ENCODE assay signal across 26 cellular contexts in genomic region chr12:49984960-49985359, GRCh38. TPM values are rescaled to one million over a fixed set of nuclear protein-coding genes. Genes with fewer than 3 reads are reported as not detected.
"Had no signal": no experiment of that assay in that cellular context is flagged by ENCODE, and none has a peak within 500 bp of the region (broad histone marks: within the 10 kb centered on the region; RNA-seq: fewer than 3 reads in every experiment).

No MANE protein-coding gene starts in this region.

- H3K27ac Mint-ChIP-seq: activated CD4-positive, alpha-beta memory T cell treated with anti-CD3 and anti-CD28 coated beads for 36 hours; activated naive CD4-positive, alpha-beta T cell treated with anti-CD3 and anti-CD28 coated beads, Interleukin-2, amount 10 ng/mL, durations not matched to agents 7 days and 5 days; activated T-cell treated with anti-CD3 and anti-CD28 coated beads, Interleukin-2, amount 50 U/mL, for 72 hours; effector memory CD8-positive, alpha-beta T cell; stimulated activated memory B cell treated with anti-CD40 and anti-IgM and Interleukin-4, amounts not matched to agents 10 μg/mL and 1 μg/mL and 100 μg/mL, for 72 hours; T-helper 1 cell treated with Interleukin-12 subunit alpha and Interleukin-12 subunit beta and Interleukin-4 antibody, amounts not matched to agents 30 μg/mL and 1 μg/mL, for 36 hours had no signal

- H3K9me3 ChIP-seq: esophagus squamous epithelium, gastrocnemius medialis, mucosa of descending colon, right lobe of liver, transverse colon had no signal

- H3K4me3 ChIP-seq: dorsolateral prefrontal cortex, esophagus squamous epithelium, gastrocnemius medialis, mucosa of descending colon, right lobe of liver, skin epidermis, transverse colon had no signal

- H3K4me3 Mint-ChIP-seq: activated CD4-positive, alpha-beta memory T cell treated with anti-CD3 and anti-CD28 coated beads for 36 hours; activated naive CD4-positive, alpha-beta T cell treated with anti-CD3 and anti-CD28 coated beads, Interleukin-2, amount 10 ng/mL, durations not matched to agents 7 days and 5 days; activated T-cell treated with anti-CD3 and anti-CD28 coated beads, Interleukin-2, amount 50 U/mL, for 72 hours; effector memory CD8-positive, alpha-beta T cell; neural crest cell; stimulated activated memory B cell treated with anti-CD40 and anti-IgM and Interleukin-4, amounts not matched to agents 10 μg/mL and 1 μg/mL and 100 μg/mL, for 72 hours; T-helper 1 cell treated with Interleukin-12 subunit alpha and Interleukin-12 subunit beta and Interleukin-4 antibody, amounts not matched to agents 30 μg/mL and 1 μg/mL, for 36 hours had no signal

- DNase-seq: activated CD4-positive, alpha-beta memory T cell treated with anti-CD3 and anti-CD28 coated beads for 36 hours; activated CD4-positive, alpha-beta T cell treated with anti-CD3 and anti-CD28 coated beads for 48 hours; activated effector memory CD4-positive, alpha-beta T cell treated with anti-CD3 and anti-CD28 coated beads, Interleukin-2, amount 50 U/mL, for 16 hours; activated naive CD4-positive, alpha-beta T cell treated with anti-CD3 and anti-CD28 coated beads, Interleukin-2, amount 10 ng/mL, durations not matched to agents 7 days and 5 days; activated T-cell treated with anti-CD3 and anti-CD28 coated beads, Interleukin-2, amount 50 U/mL, for 72 hours; anterior cingulate cortex; brain microvascular endothelial cell; caudate nucleus; dorsolateral prefrontal cortex; effector memory CD8-positive, alpha-beta T cell; esophagus squamous epithelium; gastrocnemius medialis; left cardiac atrium; mucosa of descending colon; occipital lobe; posterior cingulate gyrus; right lobe of liver; stimulated activated CD4-positive, alpha-beta T cell treated with anti-CD3 and anti-CD28 coated beads, Interleukin-2, amount 100 ng/mL, for 24 hours; T1000; transverse colon had no signal

- H3K27me3 ChIP-seq: brain microvascular endothelial cell, dorsolateral prefrontal cortex, esophagus squamous epithelium, gastrocnemius medialis, right lobe of liver, transverse colon had no signal

- H3K36me3 ChIP-seq: brain microvascular endothelial cell, gastrocnemius medialis, right lobe of liver had no signal

- H3K9me3 Mint-ChIP-seq: activated CD4-positive, alpha-beta memory T cell treated with anti-CD3 and anti-CD28 coated beads for 36 hours; activated naive CD4-positive, alpha-beta T cell treated with anti-CD3 and anti-CD28 coated beads, Interleukin-2, amount 10 ng/mL, durations not matched to agents 7 days and 5 days; activated T-cell treated with anti-CD3 and anti-CD28 coated beads, Interleukin-2, amount 50 U/mL, for 72 hours; effector memory CD8-positive, alpha-beta T cell; neural crest cell; stimulated activated memory B cell treated with anti-CD40 and anti-IgM and Interleukin-4, amounts not matched to agents 10 μg/mL and 1 μg/mL and 100 μg/mL, for 72 hours; T-helper 1 cell treated with Interleukin-12 subunit alpha and Interleukin-12 subunit beta and Interleukin-4 antibody, amounts not matched to agents 30 μg/mL and 1 μg/mL, for 36 hours had no signal

- ATAC-seq: activated T-cell treated with anti-CD3 and anti-CD28 coated beads, Interleukin-2, amount 50 U/mL, for 72 hours; effector memory CD8-positive, alpha-beta T cell; gastrocnemius medialis; left cardiac atrium; right lobe of liver; stimulated activated memory B cell treated with anti-CD40 and anti-IgM and Interleukin-4, amounts not matched to agents 10 μg/mL and 1 μg/mL and 100 μg/mL, for 72 hours had no signal

- H3K4me1 Mint-ChIP-seq: activated naive CD4-positive, alpha-beta T cell treated with anti-CD3 and anti-CD28 coated beads, Interleukin-2, amount 10 ng/mL, durations not matched to agents 7 days and 5 days had no signal

- H3K27ac ChIP-seq: gastrocnemius medialis, right lobe of liver had no signal

RNA-seq across cellular contexts. Expression of gene AQP6, which starts 12.2 kb away (rescaled TPM):
- total RNA-seq: activated CD4-positive, alpha-beta memory T cell treated with anti-CD3 and anti-CD28 coated beads for 36 hours; activated T-cell treated with anti-CD3 and anti-CD28 coated beads, Interleukin-2, amount 50 U/mL, for 72 hours; esophagus squamous epithelium; gastrocnemius medialis; liver had no signal

RNA-seq across cellular contexts. Expression of gene AQP5, which starts 23.3 kb away (rescaled TPM):
- total RNA-seq: activated CD4-positive, alpha-beta memory T cell treated with anti-CD3 and anti-CD28 coated beads for 36 hours; activated T-cell treated with anti-CD3 and anti-CD28 coated beads, Interleukin-2, amount 50 U/mL, for 72 hours; gastrocnemius medialis; liver; mucosa of descending colon; right lobe of liver; transverse colon had no signal
- polyA plus RNA-seq: liver had no signal

RNA-seq across cellular contexts. Expression of gene AQP2, which starts 34.4 kb away (rescaled TPM):
- total RNA-seq: activated CD4-positive, alpha-beta memory T cell treated with anti-CD3 and anti-CD28 coated beads for 36 hours; activated T-cell treated with anti-CD3 and anti-CD28 coated beads, Interleukin-2, amount 50 U/mL, for 72 hours; dorsolateral prefrontal cortex; esophagus squamous epithelium; gastrocnemius medialis; liver; mucosa of descending colon; neural crest cell; occipital lobe; right lobe of liver; temporal lobe; transverse colon had no signal
- polyA plus RNA-seq: liver had no signal
